ENCODE assay signal across 38 cellular contexts in the genomic region with DNA sequence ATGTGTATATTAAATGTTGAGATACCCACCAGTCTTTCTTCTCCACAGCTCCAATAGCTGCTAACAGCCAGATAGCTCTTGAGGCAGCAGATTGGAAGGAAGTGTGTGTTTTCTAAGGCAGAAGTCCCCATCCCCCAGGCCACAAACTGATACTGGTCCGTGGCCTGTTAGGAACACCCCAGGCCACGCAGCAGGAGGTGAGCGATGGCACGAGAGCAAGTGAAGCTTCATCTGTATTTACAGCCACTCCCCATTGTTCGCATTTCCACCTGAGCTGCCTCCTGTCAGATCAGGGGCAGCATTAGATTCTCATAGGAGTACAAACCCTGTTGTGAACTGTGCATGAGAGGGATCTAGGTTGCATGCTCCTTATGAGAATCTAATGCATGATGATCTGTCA. TPM values are rescaled to one million over a fixed set of nuclear protein-coding genes. Genes with fewer than 3 reads are reported as not detected.
"Had no signal": no experiment of that assay in that cellular context is flagged by ENCODE, and none has a peak within 500 bp of the region (broad histone marks: within the 10 kb centered on the region; RNA-seq: fewer than 3 reads in every experiment).

No MANE protein-coding gene starts in this region.

- H3K9me3 ChIP-seq: adrenal gland, body of pancreas, breast epithelium had no signal

- H3K4me3 ChIP-seq: adrenal gland, body of pancreas, breast epithelium, PC-9 had no signal

- H3K4me2 ChIP-seq: PC-9 had no signal

- ATAC-seq: activated naive CD4-positive, alpha-beta T cell treated with anti-CD3 and anti-CD28 coated beads, Interleukin-2, amount 50 U/mL, for 72 hours; activated T-cell treated with anti-CD3 and anti-CD28 coated beads, Interleukin-2, amount 50 U/mL, for 4 hours; body of pancreas; Right ventricle myocardium inferior; SK-N-SH treated with all-trans-retinoic acid at 6 μM for 48 hours had no signal

- FAIRE-seq: astrocyte, RCC 7860 had no signal

- H3K27ac ChIP-seq: adrenal gland, body of pancreas, breast epithelium, PC-9, RWPE1, VCaP had no signal

- DNase-seq: activated B cell treated with CpG ODN at 0.5 μM for 24 hours; activated CD4-positive, alpha-beta memory T cell treated with anti-CD3 and anti-CD28 coated beads for 36 hours; activated CD4-positive, alpha-beta T cell treated with anti-CD3 and anti-CD28 coated beads for 4 hours; activated CD4-positive, alpha-beta T cell treated with anti-CD3 and anti-CD28 coated beads, Interleukin-2, amount 50 U/mL, for 1 hour; activated CD4-positive, CD25-positive, alpha-beta regulatory T cell treated with anti-CD3 and anti-CD28 coated beads, Interleukin-2, amount 50 U/mL, for 72 hours; activated CD8-positive, alpha-beta memory T cell treated with anti-CD3 and anti-CD28 coated beads, Interleukin-2, amount 50 U/mL, for 4 hours; activated gamma-delta T cell treated with Interleukin-2 at 50 U/mL for 16 hours; activated naive CD4-positive, alpha-beta T cell treated with anti-CD3 and anti-CD28 coated beads for 36 hours; activated T-cell treated with anti-CD3 and anti-CD28 coated beads for 4 hours; activated T-cell treated with anti-CD3 and anti-CD28 coated beads, Interleukin-2, amount 50 U/mL, for 4 hours; adrenal gland; body of pancreas; NCI-H1105 treated with DMSO at 0.1 percent for 48 hours; NCI-H1436; NCI-H187; NCI-H2029 treated with DMSO at 0.1 percent for 48 hours; NCI-H345; NCI-H524 treated with DMSO at 0.1 percent for 48 hours; NCI-H748 treated with DMSO at 0.1 percent for 48 hours; NK-92 treated with Interleukin-12 subunit alpha and Interleukin-12 subunit beta, amount 100 ng/mL, for 24 hours; PC-9; SIG-M5; SW 1271; T-helper 1 cell; T-helper 2 cell; T-helper 9 cell had no signal

- H2AFZ ChIP-seq: PC-9 had no signal

- H3K36me3 ChIP-seq: adrenal gland, breast epithelium had no signal

- H3K4me1 ChIP-seq: adrenal gland, body of pancreas, breast epithelium had no signal

- H3K27me3 ChIP-seq: adrenal gland, body of pancreas, breast epithelium had no signal

RNA-seq across cellular contexts. Expression of a gene that starts 12.7 kb away (rescaled TPM):
- total RNA-seq: activated CD4-positive, alpha-beta memory T cell treated with anti-CD3 and anti-CD28 coated beads for 36 hours; activated naive CD4-positive, alpha-beta T cell treated with anti-CD3 and anti-CD28 coated beads for 36 hours; astrocyte; cardiac septum; NCI-H460; OCI-LY7; PC-9; Right ventricle myocardium inferior; SK-MEL-5 had no signal

RNA-seq across cellular contexts. Expression of a gene that starts 48.0 kb away (rescaled TPM):
- total RNA-seq: OCI-LY7 had no signal
